7 cellular contexts compared by ENCODE assay signal in genomic region chr2:234072454-234072853, GRCh38. TPM values are rescaled to one million over a fixed set of nuclear protein-coding genes. Genes with fewer than 3 reads are reported as not detected.
"Had no signal": no experiment of that assay in that cellular context is flagged by ENCODE, and none has a peak within 500 bp of the region (broad histone marks: within the 10 kb centered on the region; RNA-seq: fewer than 3 reads in every experiment).

No MANE protein-coding gene starts in this region.

- ATAC-seq: GM23338, K562 had no signal

- DNase-seq: H9, HCEC 1CT, IMR-90 had no signal

- H3K4me2 ChIP-seq: GM23338 had no signal

- H3K4me3 ChIP-seq: GM23338, K562 had no signal

RNA-seq across cellular contexts. Expression of gene SPP2, which starts 22.0 kb away (rescaled TPM):
- total RNA-seq: GM23338, H1, H9, HT1080, IMR-90, K562 had no signal
